In genomic region chr4:169203891-169204290, GRCh38 we compare ENCODE assay signal across 18 cellular contexts.
DNase-seq lines count a peak whose midpoint lies in the region; ATAC-seq and TF ChIP-seq lines count a peak whose summit lies in the region.
"Had no signal": no experiment of that assay in that cellular context is flagged by ENCODE, and none has a peak within 500 bp of the region (broad histone marks: within the 10 kb centered on the region; RNA-seq: fewer than 3 reads in every experiment).

No MANE protein-coding gene starts in this region.

- H3K4me1 ChIP-seq in HCT116 (ENCODE audit: control insufficient read depth in 1 of 2, insufficient read depth in 2 of 2, low read length in 2 of 2): peaks cover 11 to 42% of the 10 kb centered on the region in 2 experiments
- peaks cover 68% of the 10 kb centered on the region for H3K4me1 ChIP-seq in skeletal muscle satellite cell (ENCODE audit: control insufficient read depth, insufficient read depth, low read length)
- peaks cover 25% of the 10 kb centered on the region for H3K4me1 ChIP-seq in BE2C

- no peaks in the 10 kb centered on the region for H3K9me3 ChIP-seq in HCT116 (ENCODE audit: control insufficient read depth in 1 of 2, insufficient read depth in 1 of 2, low read depth in 1 of 2, low read length in 2 of 2)
- no peaks in the 10 kb centered on the region for H3K9me3 ChIP-seq in skeletal muscle satellite cell (replicated peaks; ENCODE audit: low read length)
- no peaks in the 10 kb centered on the region for H3K9me3 ChIP-seq in BE2C
- H3K9me3 ChIP-seq: HAP-1, Peyer's patch had no signal

- H2AFZ ChIP-seq in HCT116 (ENCODE audit: low read depth, low read length, poor library complexity, severe bottlenecking): no peak overlapping the region

- no peaks in the 10 kb centered on the region for H3K27me3 ChIP-seq in HCT116 (ENCODE audit: insufficient read depth, low read length)
- H3K27me3 ChIP-seq in skeletal muscle satellite cell (ENCODE audit: control insufficient read depth, insufficient read depth, low read length): no peaks in the 10 kb centered on the region
- H3K27me3 ChIP-seq in BE2C: no peaks in the 10 kb centered on the region
- H3K27me3 ChIP-seq: Peyer's patch had no signal

- no peaks in the 10 kb centered on the region; the same call in 1 of the 2 replicates for H4K20me1 ChIP-seq in HCT116 (ENCODE audit: insufficient read depth)

- RAD21 ChIA-PET in HCT116 (lab: Charles Lee; ENCODE audit: low non-redundant PET in 1 of 2, low total read pairs in 2 of 2, uncharacterized antibody in 2 of 2, unreplicated experiment in 2 of 2): no interaction called here

- TSS peak; percentile 17 for BruUV-seq in HCT116 (replicated peaks; lab: Mats Ljungman, UMichigan)

- no peaks in the 10 kb centered on the region for H3K9me2 ChIP-seq in HCT116 (ENCODE audit: insufficient read depth)

- ATAC-seq in HCT116 (no peak), left colon (peak; percentile 33)
- ATAC-seq: Right ventricle myocardium inferior had no signal

- TF ChIP-seq CTCF in HCT116 (IDR thresholded peaks at IDR 0.05 in 2 of 3, conservative IDR thresholded peaks at IDR 0.05 in 1 of 3; ENCODE audit: borderline replicate concordance in 1 of 3, insufficient read depth in 1 of 3, low read depth in 2 of 3, low read length in 2 of 3) (no peak), BE2C (IDR thresholded peaks at IDR 0.05; ENCODE audit: low read depth, low read length) (no peak)

- no peak overlapping the region for H3K27ac ChIP-seq in HCT116 (ENCODE audit: low read depth, low read length)
- H3K27ac ChIP-seq: Peyer's patch had no signal

- DNase-seq in HCT116 (ENCODE audit: low read depth, low spot score): no peak
- DNase-seq in NCI-H226: peak; percentile 12
- DNase-seq in left colon: no peak
- no peak for DNase-seq in HT-29 (ENCODE audit: low spot score)
- DNase-seq in activated CD4-positive, alpha-beta T cell treated with anti-CD3 and anti-CD28 coated beads for 48 hours: no peak
- no peak for DNase-seq in BE2C
- DNase-seq in hippocampal formation (lab: John Stamatoyannopoulos, UW): no peak
- DNase-seq: CD4-positive, CD25-positive, alpha-beta regulatory T cell; COR-L47; NCI-H1105 treated with DMSO at 0.1 percent for 48 hours; NCI-H1694; NCI-H2081 treated with DMSO at 0.1 percent for 48 hours; NCI-H748 treated with DMSO at 0.1 percent for 48 hours; NK-92 treated with Interleukin-12 subunit alpha and Interleukin-12 subunit beta, amount 100 ng/mL, for 24 hours; Peyer's patch had no signal

- H3K9ac ChIP-seq in HCT116 (ENCODE audit: low read length) (no peak overlapping the region), skeletal muscle satellite cell (ENCODE audit: low read depth, low read length) (peak overlapping the region; percentile 11)

- no peak overlapping the region for H3K4me2 ChIP-seq in HCT116 (ENCODE audit: low read length)
- H3K4me2 ChIP-seq in skeletal muscle satellite cell (ENCODE audit: low read length): peak overlapping the region; percentile 30

- intact Hi-C loops in HCT116 (cut with micrococcal nuclease) (no loop called here), left colon (cut with DNase I, micrococcal nuclease) (no loop called here)

- no peaks in the 10 kb centered on the region for H3K36me3 ChIP-seq in HCT116 (ENCODE audit: control insufficient read depth in 1 of 2, insufficient read depth in 2 of 2, low read length in 2 of 2)
- peaks cover 17% of the 10 kb centered on the region for H3K36me3 ChIP-seq in skeletal muscle satellite cell (ENCODE audit: insufficient read depth, low read length)
- H3K36me3 ChIP-seq in BE2C: no peaks in the 10 kb centered on the region
- H3K36me3 ChIP-seq: HAP-1, Peyer's patch had no signal

- POLR2A ChIA-PET in HCT116 (lab: Charles Lee): interaction anchor here (1.2 kb wide), 1 partner anchor 88 kb away, joined by 3 read pairs; no protein-coding TSS in a partner anchor

- peaks cover 97% of the 10 kb centered on the region for H3K79me2 ChIP-seq in HCT116 (ENCODE audit: insufficient read depth, low read length)

- TF ChIP-seq RAD21 in HCT116 (IDR thresholded peaks at IDR 0.05; ENCODE audit: low read depth): no peak

- TF ChIP-seq POLR2A in HCT116 (IDR thresholded peaks at IDR 0.05; ENCODE audit: borderline replicate concordance, extremely low read depth, insufficient read depth, insufficient read length): no peak

- H3K4me3 ChIP-seq in HCT116 (replicated peaks in 1 of 2; ENCODE audit: low read depth in 1 of 2, low read length in 2 of 2) (no peak overlapping the region), skeletal muscle satellite cell (ENCODE audit: low read length) (no peak overlapping the region), BE2C (ENCODE audit: low read depth, low read length) (no peak overlapping the region)
- H3K4me3 ChIP-seq: HAP-1, Peyer's patch had no signal

- CTCF ChIA-PET in HCT116 (lab: Charles Lee): no interaction called here

TF ChIP-seq in HCT116, 20 proteins besides CTCF, POLR2A, EP300 and RAD21:
- no peak for TF ChIP-seq ELF1 (IDR thresholded peaks at IDR 0.05; ENCODE audit: borderline replicate concordance, low read depth)
- TF ChIP-seq ZFX (IDR thresholded peaks at IDR 0.05): no peak
- TF ChIP-seq POLR2AphosphoS5 (IDR thresholded peaks at IDR 0.05; ENCODE audit: low read depth, low read length): no peak
- no peak for TF ChIP-seq YY1 (IDR thresholded peaks at IDR 0.05; ENCODE audit: extremely low read depth, insufficient replicate concordance, low read depth, low read length)
- TF ChIP-seq FOSL1 (IDR thresholded peaks at IDR 0.05; ENCODE audit: low read depth): no peak
- TF ChIP-seq CEBPB (IDR thresholded peaks at IDR 0.05; ENCODE audit: low read depth): no peak
- no peak for TF ChIP-seq SRF (IDR thresholded peaks at IDR 0.05; ENCODE audit: low read depth)
- no peak for TF ChIP-seq ATF3 (IDR thresholded peaks at IDR 0.05)
- no peak for TF ChIP-seq TCF7L2 (IDR thresholded peaks at IDR 0.05; ENCODE audit: borderline replicate concordance, extremely low read depth, insufficient read depth, insufficient read length)
- TF ChIP-seq JUND (IDR thresholded peaks at IDR 0.05): no peak
- TF ChIP-seq CBX3 (IDR thresholded peaks at IDR 0.05; ENCODE audit: low read depth): no peak
- TF ChIP-seq, protein P1, sequence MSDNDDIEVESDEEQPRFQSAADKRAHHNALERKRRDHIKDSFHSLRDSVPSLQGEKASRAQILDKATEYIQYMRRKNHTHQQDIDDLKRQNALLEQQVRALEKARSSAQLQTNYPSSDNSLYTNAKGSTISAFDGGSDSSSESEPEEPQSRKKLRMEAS (IDR thresholded peaks at IDR 0.05): no peak
- TF ChIP-seq ZBTB33 (IDR thresholded peaks at IDR 0.05; ENCODE audit: extremely low read depth, insufficient replicate concordance, low read length): no peak
- no peak for TF ChIP-seq SP1 (IDR thresholded peaks at IDR 0.05; ENCODE audit: low read depth)
- TF ChIP-seq ZNF274 (IDR thresholded peaks at IDR 0.05; ENCODE audit: low read depth, low read length): no peak
- TF ChIP-seq EZH2 (IDR thresholded peaks at IDR 0.05): no peak
TF ChIP-seq in HCT116: peak in this region for 0.
